In the genomic region with DNA sequence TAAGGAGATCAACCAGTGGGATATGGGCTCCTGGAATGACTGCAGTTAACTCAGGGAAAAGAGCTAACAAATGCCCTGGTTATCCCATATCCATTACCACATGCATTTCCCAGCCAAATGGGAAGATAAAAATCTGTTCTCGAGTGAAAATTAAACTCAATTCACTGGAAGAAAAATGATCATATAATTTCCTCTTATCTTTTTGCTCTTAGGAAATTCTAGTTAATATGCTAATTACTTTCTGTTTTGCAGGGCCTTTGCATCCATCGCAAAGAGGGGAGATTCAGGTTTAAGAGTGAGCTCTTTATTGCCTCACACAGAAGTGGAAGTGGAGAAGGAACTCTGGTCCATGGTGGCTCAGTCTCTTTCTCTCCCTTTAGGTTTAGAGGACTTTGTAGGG, we compare ENCODE assay signal across 18 cellular contexts. TPM values are rescaled to one million over a fixed set of nuclear protein-coding genes. Genes with fewer than 3 reads are reported as not detected.
"Had no signal": no experiment of that assay in that cellular context is flagged by ENCODE, and none has a peak within 500 bp of the region (broad histone marks: within the 10 kb centered on the region; RNA-seq: fewer than 3 reads in every experiment).

No MANE protein-coding gene starts in this region.

- H3K4me3 ChIP-seq: lung, mucosa of descending colon, psoas muscle, right lobe of liver, upper lobe of right lung had no signal

- H3K36me3 ChIP-seq: brain microvascular endothelial cell, right lobe of liver, upper lobe of right lung had no signal

- DNase-seq: activated B cell treated with CpG ODN at 0.5 μM for 24 hours; activated CD4-positive, alpha-beta T cell treated with anti-CD3 and anti-CD28 coated beads, Interleukin-2, amount 50 U/mL, for 1 hour; activated effector memory CD4-positive, alpha-beta T cell treated with Interleukin-2 at 50 U/mL for 16 hours; brain microvascular endothelial cell; cerebellar nuclear complex; erythroblast; immature natural killer cell; left colon; mucosa of descending colon; occipital lobe; psoas muscle; right lobe of liver; stimulated activated CD4-positive, alpha-beta T cell treated with anti-CD3 and anti-CD28 coated beads, Interleukin-12 subunit alpha, Interleukin-12 subunit beta, amount 100 ng/mL, for 4 hours; stimulated activated naive CD4-positive, alpha-beta T cell treated with Interleukin-2 at 50 U/mL for 16 hours; upper lobe of right lung had no signal

- H3K27ac ChIP-seq: brain microvascular endothelial cell, psoas muscle, right lobe of liver, upper lobe of right lung had no signal

- ATAC-seq: left colon; mucosa of descending colon; natural killer cell treated with Interleukin-12 subunit alpha and Interleukin-12 subunit beta and Interleukin-15 and Interleukin-18, amount 100 ng/mL, for 72 hours; right lobe of liver; upper lobe of right lung had no signal

- H3K9me3 ChIP-seq: mucosa of descending colon, psoas muscle, right lobe of liver, upper lobe of right lung had no signal

- FAIRE-seq: TTC549 had no signal

- H3K27me3 ChIP-seq: brain microvascular endothelial cell, right lobe of liver, upper lobe of right lung had no signal

RNA-seq across cellular contexts. Expression of gene IL20, which starts 28.0 kb away (rescaled TPM):
- polyA plus RNA-seq: immature natural killer cell, psoas muscle had no signal
